26 cellular contexts compared by ENCODE assay signal in genomic region chr11:69106124-69106811, GRCh38. TPM values are rescaled to one million over a fixed set of nuclear protein-coding genes. Genes with fewer than 3 reads are reported as not detected.
DNase-seq lines count a peak whose midpoint lies in the region; ATAC-seq, FAIRE-seq and TF ChIP-seq lines count a peak whose summit lies in the region.
"Had no signal": no experiment of that assay in that cellular context is flagged by ENCODE, and none has a peak within 500 bp of the region (broad histone marks: within the 10 kb centered on the region; RNA-seq: fewer than 3 reads in every experiment).

No MANE protein-coding gene starts in this region.

- TF ChIP-seq CTCF in IMR-90 (conservative IDR thresholded peaks at IDR 0.05; ENCODE audit: low read depth, low read length) = no peak
- TF ChIP-seq CTCF in endothelial cell of umbilical vein (IDR thresholded peaks at IDR 0.05; ENCODE audit: extremely low read depth in 1 of 2, insufficient read depth in 1 of 2, low read depth in 1 of 2, low read length in 2 of 2) = no peak

- peak overlapping the region; percentile 24 for H2AK9ac ChIP-seq in IMR-90 (replicated peaks; ENCODE audit: low read depth, low read length, poor library complexity)

- H3K4me3 ChIP-seq in IMR-90 (ENCODE audit: insufficient read depth, low read depth, low read length) = no peak overlapping the region
- H3K4me3 ChIP-seq in endothelial cell of umbilical vein (replicated peaks in 1 of 3; ENCODE audit: insufficient read depth in 1 of 3, low read depth in 1 of 3, low read length in 3 of 3) = no peak overlapping the region
- H3K4me3 ChIP-seq: esophagus squamous epithelium, gastrocnemius medialis, hepatocyte, neural progenitor cell, transverse colon had no signal

- CTCF ChIA-PET in IMR-90 (lab: Yijun Ruan, JAX) = no interaction called here
- CTCF ChIA-PET in endothelial cell of umbilical vein (lab: Charles Lee) = interaction anchor here (0.9 to 9.0 kb wide), 7 partner anchors 25 to 578 kb away, joined by 3 to 154 read pairs (median 12); partner anchors contain the start of genes CCND1 and LTO1

- H3K9me1 ChIP-seq in IMR-90 (ENCODE audit: insufficient read depth, low read length) = no peaks in the 10 kb centered on the region
- H3K9me1 ChIP-seq in endothelial cell of umbilical vein (replicated peaks; ENCODE audit: control insufficient read depth, extremely low read depth, insufficient read depth, low read length) = no peaks in the 10 kb centered on the region

- H3K9me3 ChIP-seq in IMR-90 (ENCODE audit: control insufficient read depth, insufficient read depth, low read length) (peaks cover 5% of the 10 kb centered on the region; the same call in 1 of the 2 replicates), endothelial cell of umbilical vein (replicated peaks; ENCODE audit: control insufficient read depth, insufficient read depth, low read length) (no peaks in the 10 kb centered on the region)
- H3K9me3 ChIP-seq: esophagus squamous epithelium, gastrocnemius medialis, transverse colon had no signal

- dilution Hi-C loops in IMR-90 (cut with HindIII; ENCODE audit: low sequenced_read_pairs, unreplicated experiment) = no loop called here
- dilution Hi-C loops in endothelial cell of umbilical vein (cut with MboI; ENCODE audit: extremely low pct_ligation_motif_present, low sequenced_read_pairs) = loop anchor here (25.0 kb wide), 1 partner anchor 556 kb away; no protein-coding TSS in a partner anchor

- BruUV-seq in IMR-90 (replicated peaks; lab: Mats Ljungman, UMichigan) (no TSS peak), endothelial cell of umbilical vein (replicated peaks; lab: Mats Ljungman, UMichigan) (no TSS peak)

- POLR2A ChIA-PET in IMR-90 (lab: Charles Lee; ENCODE audit: unreplicated experiment) = no interaction called here
- POLR2A ChIA-PET in endothelial cell of umbilical vein (lab: Charles Lee) = interaction anchor here (0.6 kb wide), 1 partner anchor 533 kb away, joined by 6 read pairs; no protein-coding TSS in a partner anchor

- H3K4ac ChIP-seq in IMR-90 (ENCODE audit: low read depth, low read length) = no peak overlapping the region

- H3K14ac ChIP-seq in IMR-90 (replicated peaks; ENCODE audit: low read depth, low read length) = no peak overlapping the region

- H3K27me3 ChIP-seq in IMR-90 (ENCODE audit: control insufficient read depth, insufficient read depth, low read length) (peaks cover 3% of the 10 kb centered on the region; the same call in 1 of the 2 replicates), endothelial cell of umbilical vein (ENCODE audit: control insufficient read depth in 2 of 2, insufficient read depth in 2 of 2, low read length in 2 of 2) (peaks cover 0 to 12% of the 10 kb centered on the region in 2 experiments)
- H3K27me3 ChIP-seq: brain microvascular endothelial cell, hepatocyte, neural progenitor cell, transverse colon had no signal

- peak; percentile 23 for DNase-seq in SIG-M5 treated with dmso at 0.1 percent for 504 hours (lab: John Stamatoyannopoulos, UW; ENCODE audit: unreplicated experiment)
- DNase-seq in SIG-M5 (lab: John Stamatoyannopoulos, UW) = no peak
- DNase-seq in IMR-90 = no peak
- DNase-seq in endothelial cell of umbilical vein (ENCODE audit: low read depth, low spot score) = peak; percentile 58
- peak; percentile 24 for DNase-seq in retina
- DNase-seq in NCI-H1694 treated with DMSO at 0.1 percent for 48 hours (lab: John Stamatoyannopoulos, UW) = no peak
- no peak for DNase-seq in effector memory CD8-positive, alpha-beta T cell
- no peak for DNase-seq in T-helper 2 cell
- DNase-seq: 8988T; activated CD4-positive, alpha-beta T cell treated with anti-CD3 and anti-CD28 coated beads for 1 hour; activated CD8-positive, alpha-beta T cell treated with anti-CD3 and anti-CD28 coated beads, Interleukin-2, amount 10 ng/mL, durations not matched to agents 7 days and 5 days; activated gamma-delta T cell treated with Interleukin-2 at 50 U/mL for 16 hours; activated T-cell treated with anti-CD3 and anti-CD28 coated beads, Interleukin-2, amount 50 U/mL, for 1 hour; brain microvascular endothelial cell; esophagus squamous epithelium; gastrocnemius medialis; NCI-H1092 treated with DMSO at 0.1 percent for 48 hours; NCI-H2029; stimulated activated CD8-positive, alpha-beta memory T cell treated with anti-CD3 and anti-CD28 coated beads, Interleukin-4, amount 100 ng/mL, for 48 hours; T-cell; transverse colon had no signal

- H3K27ac ChIP-seq in IMR-90 (ENCODE audit: insufficient read depth, low read length) = no peak overlapping the region
- no peak overlapping the region for H3K27ac ChIP-seq in endothelial cell of umbilical vein (ENCODE audit: insufficient read depth, low read depth, low read length)
- H3K27ac ChIP-seq: brain microvascular endothelial cell, gastrocnemius medialis, hepatocyte, neural progenitor cell, transverse colon had no signal

- no peaks in the 10 kb centered on the region for H3K4me1 Mint-ChIP-seq in effector memory CD8-positive, alpha-beta T cell (ENCODE audit: low read depth in 2 of 2)

- no peak for ATAC-seq in IMR-90 (ENCODE audit: low read depth)
- no peak for ATAC-seq in effector memory CD8-positive, alpha-beta T cell (replicated peaks)
- ATAC-seq: activated CD8-positive, alpha-beta T cell treated with anti-CD3 and anti-CD28 coated beads, Interleukin-2, amount 10 ng/mL, durations not matched to agents 7 days and 5 days; gastrocnemius medialis; T-cell had no signal

- in situ Hi-C loops in IMR-90 (cut with MboI; ENCODE audit: low sequenced_read_pairs) = loop anchor here (5.0 to 25.0 kb wide), 2 partner anchors 566 to 1081 kb away; no protein-coding TSS in a partner anchor

- no peak overlapping the region for H2AK5ac ChIP-seq in IMR-90 (ENCODE audit: low read depth, low read length)

- intact Hi-C loops in IMR-90 (cut with micrococcal nuclease) = no loop called here
- intact Hi-C loops in endothelial cell of umbilical vein (cut with micrococcal nuclease) = loop anchor here (10.0 kb wide), 1 partner anchor 189 kb away; the partner anchor contains the start of gene MYEOV

- no peak overlapping the region for H2BK20ac ChIP-seq in IMR-90 (ENCODE audit: low read depth, low read length)

- peaks cover 16 to 20% of the 10 kb centered on the region in 2 donors for H3K27me3 Mint-ChIP-seq in effector memory CD8-positive, alpha-beta T cell
- H3K27me3 Mint-ChIP-seq: T-cell had no signal

- H3K27ac Mint-ChIP-seq in effector memory CD8-positive, alpha-beta T cell = no peak overlapping the region
- H3K27ac Mint-ChIP-seq: activated CD8-positive, alpha-beta T cell treated with anti-CD3 and anti-CD28 coated beads, Interleukin-2, amount 10 ng/mL, durations not matched to agents 7 days and 5 days; neural progenitor cell; progenitor cell of endocrine pancreas; T-cell had no signal

- no peak overlapping the region for H4K91ac ChIP-seq in IMR-90 (ENCODE audit: insufficient read depth, low read depth, low read length)

- TF ChIP-seq RAD21 in IMR-90 (IDR thresholded peaks at IDR 0.05; ENCODE audit: low read length) = no peak

- H2BK120ac ChIP-seq in IMR-90 (ENCODE audit: low read depth, low read length) = no peak overlapping the region

- 53% methylated on average over 5 of the region's 22 CpGs; no CpG with 5 or more reads in 1 of the 2 experiments for WGBS in IMR-90 (ENCODE audit: extremely low coverage in 2 of 2, insufficient read length in 1 of 2), 2 experiments

- no peak overlapping the region for H4K5ac ChIP-seq in IMR-90 (ENCODE audit: low read depth, low read length)

- no peak overlapping the region for H3K4me3 Mint-ChIP-seq in effector memory CD8-positive, alpha-beta T cell
- H3K4me3 Mint-ChIP-seq: activated CD8-positive, alpha-beta T cell treated with anti-CD3 and anti-CD28 coated beads, Interleukin-2, amount 10 ng/mL, durations not matched to agents 7 days and 5 days; neural progenitor cell; T-cell had no signal

- H3K9ac ChIP-seq in IMR-90 (ENCODE audit: low read depth, low read length) (no peak overlapping the region), endothelial cell of umbilical vein (replicated peaks; ENCODE audit: extremely low read depth, insufficient read depth, low read length) (no peak overlapping the region)
- H3K9ac ChIP-seq: neural progenitor cell had no signal

- H3K18ac ChIP-seq in IMR-90 (ENCODE audit: low read depth, low read length) = no peak overlapping the region

- H4K20me1 ChIP-seq in IMR-90 (ENCODE audit: insufficient read depth, low read length) (peaks cover under 1% of the 10 kb centered on the region), endothelial cell of umbilical vein (replicated peaks; ENCODE audit: control insufficient read depth, extremely low read depth, insufficient read depth, low read length) (no peaks in the 10 kb centered on the region)

- TF ChIP-seq POLR2A in IMR-90 (IDR thresholded peaks at IDR 0.05; ENCODE audit: low read depth, low read length) (no peak), endothelial cell of umbilical vein (IDR thresholded peaks at IDR 0.05; ENCODE audit: low read depth, low read length) (no peak)

- H2AFZ ChIP-seq in IMR-90 (replicated peaks; ENCODE audit: low read length, poor library complexity) (no peak overlapping the region), endothelial cell of umbilical vein (ENCODE audit: low read depth, low read length) (no peak overlapping the region)
- H2AFZ ChIP-seq: hepatocyte, neural progenitor cell had no signal

- no peak overlapping the region for H2BK5ac ChIP-seq in IMR-90 (ENCODE audit: low read depth, low read length, poor library complexity, severe bottlenecking)

- H3K56ac ChIP-seq in IMR-90 (ENCODE audit: extremely low read depth, insufficient read depth, low read length) = no peak overlapping the region

- H3K4me2 ChIP-seq in IMR-90 (ENCODE audit: low read depth, low read length) (no peak overlapping the region), endothelial cell of umbilical vein (ENCODE audit: insufficient read depth, low read length) (no peak overlapping the region)
- H3K4me2 ChIP-seq: hepatocyte, neural progenitor cell had no signal

- peaks cover 0 to 9% of the 10 kb centered on the region in 2 donors for H3K9me3 Mint-ChIP-seq in effector memory CD8-positive, alpha-beta T cell

- peak; percentile 66 for FAIRE-seq in endothelial cell of umbilical vein (lab: Jason Lieb, UNC)
- FAIRE-seq: H1, TTC549 had no signal

- H3K36me3 Mint-ChIP-seq in effector memory CD8-positive, alpha-beta T cell (ENCODE audit: insufficient read depth) = no peaks in the 10 kb centered on the region
- H3K36me3 Mint-ChIP-seq: neural progenitor cell, T-cell had no signal

- peaks cover 3% of the 10 kb centered on the region; the same call in 1 of the 2 replicates for H3K4me1 ChIP-seq in IMR-90 (ENCODE audit: control insufficient read depth, insufficient read depth, low read length)
- peaks cover 5% of the 10 kb centered on the region for H3K4me1 ChIP-seq in endothelial cell of umbilical vein (ENCODE audit: control insufficient read depth, extremely low read depth, insufficient read depth, low read length)
- H3K4me1 ChIP-seq: gastrocnemius medialis, neural progenitor cell had no signal

- no peak overlapping the region; the same call in 2 of the 3 replicates for H2BK15ac ChIP-seq in IMR-90 (ENCODE audit: low read depth, low read length)

- no peak overlapping the region for H4K8ac ChIP-seq in IMR-90 (ENCODE audit: low read depth in 2 of 2, low read length in 2 of 2)

- H3K79me2 ChIP-seq in endothelial cell of umbilical vein (ENCODE audit: control insufficient read depth, insufficient read depth, low read length) = no peaks in the 10 kb centered on the region
- H3K79me2 ChIP-seq: hepatocyte had no signal

- H3K36me3 ChIP-seq in IMR-90 (ENCODE audit: control insufficient read depth, insufficient read depth, low read length) = no peaks in the 10 kb centered on the region
- H3K36me3 ChIP-seq in endothelial cell of umbilical vein (ENCODE audit: control insufficient read depth in 2 of 2, extremely low read depth in 1 of 2, insufficient read depth in 2 of 2, low read length in 2 of 2) = no peaks in the 10 kb centered on the region
- H3K36me3 ChIP-seq: brain microvascular endothelial cell, esophagus squamous epithelium, gastrocnemius medialis, neural progenitor cell, transverse colon had no signal

- no peaks in the 10 kb centered on the region for H3K79me1 ChIP-seq in IMR-90 (ENCODE audit: low read depth in 1 of 2, low read length in 2 of 2)

- no peak overlapping the region for H3K23ac ChIP-seq in IMR-90 (ENCODE audit: low read depth, low read length)

RNA-seq across cellular contexts. Expression of gene SMIM38, which starts 49.5 kb away (rescaled TPM):
- total RNA-seq in IMR-90 (2012; rRNA removed) (under 0.01 and 0.28 TPM in 2 replicates), endothelial cell of umbilical vein (not detected in 2 replicates)
- polyA plus RNA-seq in IMR-90 (2012; rRNA removed) (0.05 and 0.07 TPM in 2 replicates), endothelial cell of umbilical vein (0.03 TPM in 2 replicates)
- 0.02 and 0.03 TPM in 2 replicates for polyA plus RNA-seq in IMR-90 (2012; cell fraction: cytosol; rRNA removed)
- polyA plus RNA-seq in IMR-90 (2012; cell fraction: nucleus; rRNA removed; ENCODE audit: low replicate concordance) = 0.56 and 0.64 TPM in 2 replicates
- polyA plus RNA-seq in endothelial cell of umbilical vein (2011; cell fraction: cytosol; rRNA removed) = 0.03 TPM in 1 of 2 replicates, not detected in the other
- polyA plus RNA-seq in endothelial cell of umbilical vein (2011; cell fraction: nucleus; rRNA removed) = 0.20 and 0.36 TPM in 2 replicates
- polyA plus RNA-seq in endothelial cell of umbilical vein (2012) = not detected in 2 replicates
- polyA minus RNA-seq in endothelial cell of umbilical vein = not detected in 2 replicates
- polyA minus RNA-seq in endothelial cell of umbilical vein (2011; cell fraction: cytosol; rRNA and poly(A)+ RNA removed) = not detected
- 0.14 TPM in 2 replicates for polyA minus RNA-seq in endothelial cell of umbilical vein (2011; cell fraction: nucleus; rRNA and poly(A)+ RNA removed)

RNA-seq across cellular contexts. Expression of gene TPCN2, which starts 57.5 kb away (rescaled TPM):
- total RNA-seq in IMR-90 (2012; rRNA removed) (3.1 and 3.4 TPM in 2 replicates), endothelial cell of umbilical vein (13.4 and 15.2 TPM in 2 replicates)
- polyA plus RNA-seq in IMR-90 (2012; rRNA removed) (6.9 and 8.0 TPM in 2 replicates), endothelial cell of umbilical vein (9.2 and 10.3 TPM in 2 replicates)
- polyA plus RNA-seq in IMR-90 (2012; cell fraction: cytosol; rRNA removed) = 5.9 and 7.4 TPM in 2 replicates
- 41.5 and 56.5 TPM in 2 replicates for polyA plus RNA-seq in IMR-90 (2012; cell fraction: nucleus; rRNA removed; ENCODE audit: low replicate concordance)
- 5.6 and 6.1 TPM in 2 replicates for polyA plus RNA-seq in endothelial cell of umbilical vein (2011; cell fraction: cytosol; rRNA removed)
- 47.7 and 48.0 TPM in 2 replicates for polyA plus RNA-seq in endothelial cell of umbilical vein (2011; cell fraction: nucleus; rRNA removed)
- polyA plus RNA-seq in endothelial cell of umbilical vein (2012) = 8.7 and 9.1 TPM in 2 replicates
- 15.6 and 17.7 TPM in 2 replicates for polyA minus RNA-seq in endothelial cell of umbilical vein
- 6.8 TPM for polyA minus RNA-seq in endothelial cell of umbilical vein (2011; cell fraction: cytosol; rRNA and poly(A)+ RNA removed)
- polyA minus RNA-seq in endothelial cell of umbilical vein (2011; cell fraction: nucleus; rRNA and poly(A)+ RNA removed) = 16.3 and 19.4 TPM in 2 replicates

Comparison
In these comparisons a context has a peak if more than half of its experiments do, and no peak if none do; other contexts are left out.
1. DNase-seq: peak in SIG-M5 treated with dmso at 0.1 percent for 504 hours (single experiment), endothelial cell of umbilical vein (single experiment) and retina (single experiment); none in SIG-M5 (single experiment), IMR-90 (single experiment), NCI-H1694 treated with DMSO at 0.1 percent for 48 hours (single experiment), effector memory CD8-positive, alpha-beta T cell (0 of 3) and T-helper 2 cell (0 of 5).